12 cellular contexts compared by ENCODE assay signal in genomic region chr10:62183857-62184805, GRCh38.
DNase-seq lines count a peak whose midpoint lies in the region; ATAC-seq lines count a peak whose summit lies in the region.
"Had no signal": no experiment of that assay in that cellular context is flagged by ENCODE, and none has a peak within 500 bp of the region (broad histone marks: within the 10 kb centered on the region; RNA-seq: fewer than 3 reads in every experiment).

No MANE protein-coding gene starts in this region.

- H3K4me3 Mint-ChIP-seq in activated naive CD4-positive, alpha-beta T cell treated with anti-CD3 and anti-CD28 coated beads, Interleukin-2, amount 10 ng/mL, durations not matched to agents 7 days and 5 days: peak overlapping the region; percentile 42
- H3K4me3 Mint-ChIP-seq in activated naive CD4-positive, alpha-beta T cell treated with anti-CD3 and anti-CD28 coated beads, Interleukin-2, amount 50 U/mL, for 24 hours: peak overlapping the region; percentile 69
- H3K4me3 Mint-ChIP-seq in stimulated activated memory B cell treated with anti-CD40 and anti-IgM and Interleukin-4, amounts not matched to agents 10 μg/mL and 1 μg/mL and 100 μg/mL, for 72 hours: no peak overlapping the region

- H3K36me3 ChIP-seq in KOPT-K1 (ENCODE audit: insufficient read depth, low read length): no peaks in the 10 kb centered on the region; the same call in 1 of the 2 replicates

- H3K27ac ChIP-seq in KOPT-K1 (ENCODE audit: low read depth, low read length, poor library complexity, severe bottlenecking): peak overlapping the region; percentile 94
- H3K27ac ChIP-seq: dorsolateral prefrontal cortex, HL-60 had no signal

- H3K27ac Mint-ChIP-seq in activated naive CD4-positive, alpha-beta T cell treated with anti-CD3 and anti-CD28 coated beads, Interleukin-2, amount 10 ng/mL, durations not matched to agents 7 days and 5 days: peak overlapping the region; percentile 97
- peak overlapping the region; percentile 100 for H3K27ac Mint-ChIP-seq in activated naive CD4-positive, alpha-beta T cell treated with anti-CD3 and anti-CD28 coated beads, Interleukin-2, amount 50 U/mL, for 24 hours
- peak overlapping the region; percentile 6 for H3K27ac Mint-ChIP-seq in stimulated activated memory B cell treated with anti-CD40 and anti-IgM and Interleukin-4, amounts not matched to agents 10 μg/mL and 1 μg/mL and 100 μg/mL, for 72 hours

- H3K9me3 Mint-ChIP-seq in activated naive CD4-positive, alpha-beta T cell treated with anti-CD3 and anti-CD28 coated beads, Interleukin-2, amount 10 ng/mL, durations not matched to agents 7 days and 5 days: peaks cover 19% of the 10 kb centered on the region
- H3K9me3 Mint-ChIP-seq in activated naive CD4-positive, alpha-beta T cell treated with anti-CD3 and anti-CD28 coated beads, Interleukin-2, amount 50 U/mL, for 24 hours: peaks cover 15% of the 10 kb centered on the region
- H3K9me3 Mint-ChIP-seq in stimulated activated memory B cell treated with anti-CD40 and anti-IgM and Interleukin-4, amounts not matched to agents 10 μg/mL and 1 μg/mL and 100 μg/mL, for 72 hours: peaks cover 9% of the 10 kb centered on the region

- peaks cover 52% of the 10 kb centered on the region for H3K36me3 Mint-ChIP-seq in activated naive CD4-positive, alpha-beta T cell treated with anti-CD3 and anti-CD28 coated beads, Interleukin-2, amount 10 ng/mL, durations not matched to agents 7 days and 5 days
- H3K36me3 Mint-ChIP-seq in activated naive CD4-positive, alpha-beta T cell treated with anti-CD3 and anti-CD28 coated beads, Interleukin-2, amount 50 U/mL, for 24 hours: peaks cover 10% of the 10 kb centered on the region
- peaks cover 6% of the 10 kb centered on the region for H3K36me3 Mint-ChIP-seq in stimulated activated memory B cell treated with anti-CD40 and anti-IgM and Interleukin-4, amounts not matched to agents 10 μg/mL and 1 μg/mL and 100 μg/mL, for 72 hours

- peak; percentile 35 for DNase-seq in activated naive CD4-positive, alpha-beta T cell treated with anti-CD3 and anti-CD28 coated beads, Interleukin-2, amount 10 ng/mL, durations not matched to agents 7 days and 5 days
- DNase-seq in activated naive CD4-positive, alpha-beta T cell (lab: John Stamatoyannopoulos, UW): no peak
- no peak for DNase-seq in inferior parietal cortex (ENCODE audit: extremely low spot score)
- DNase-seq in activated CD8-positive, alpha-beta memory T cell treated with anti-CD3 and anti-CD28 coated beads, Interleukin-2, amount 50 U/mL, for 48 hours: no peak
- DNase-seq: activated CD4-positive, CD25-positive, alpha-beta regulatory T cell treated with anti-CD3 and anti-CD28 coated beads, Interleukin-2, amount 50 U/mL, for 72 hours; dorsolateral prefrontal cortex; OCI-M1 had no signal

- H3K27me3 Mint-ChIP-seq in activated naive CD4-positive, alpha-beta T cell treated with anti-CD3 and anti-CD28 coated beads, Interleukin-2, amount 10 ng/mL, durations not matched to agents 7 days and 5 days: no peaks in the 10 kb centered on the region
- H3K27me3 Mint-ChIP-seq in activated naive CD4-positive, alpha-beta T cell treated with anti-CD3 and anti-CD28 coated beads, Interleukin-2, amount 50 U/mL, for 24 hours: no peaks in the 10 kb centered on the region
- no peaks in the 10 kb centered on the region for H3K27me3 Mint-ChIP-seq in stimulated activated memory B cell treated with anti-CD40 and anti-IgM and Interleukin-4, amounts not matched to agents 10 μg/mL and 1 μg/mL and 100 μg/mL, for 72 hours

- CTCF ChIA-PET in activated naive CD4-positive, alpha-beta T cell treated with anti-CD3 and anti-CD28 coated beads, Interleukin-2, amount 10 ng/mL, durations not matched to agents 7 days and 5 days (lab: Charles Lee): interaction anchor here (0.7 to 1.8 kb wide), 8 partner anchors 11 to 191 kb away, joined by 3 to 7 read pairs (median 3); no protein-coding TSS in a partner anchor

- peaks cover 10% of the 10 kb centered on the region for H3K9me3 ChIP-seq in KOPT-K1 (ENCODE audit: insufficient read depth, low read length, poor library complexity, severe bottlenecking)

- peaks cover 89% of the 10 kb centered on the region for H3K4me1 Mint-ChIP-seq in activated naive CD4-positive, alpha-beta T cell treated with anti-CD3 and anti-CD28 coated beads, Interleukin-2, amount 10 ng/mL, durations not matched to agents 7 days and 5 days
- H3K4me1 Mint-ChIP-seq in activated naive CD4-positive, alpha-beta T cell treated with anti-CD3 and anti-CD28 coated beads, Interleukin-2, amount 50 U/mL, for 24 hours: peaks cover 85% of the 10 kb centered on the region
- H3K4me1 Mint-ChIP-seq in stimulated activated memory B cell treated with anti-CD40 and anti-IgM and Interleukin-4, amounts not matched to agents 10 μg/mL and 1 μg/mL and 100 μg/mL, for 72 hours: peaks cover 33% of the 10 kb centered on the region

- ATAC-seq in stimulated activated memory B cell treated with anti-CD40 and anti-IgM and Interleukin-4, amounts not matched to agents 10 μg/mL and 1 μg/mL and 100 μg/mL, for 72 hours: no peak
- no peak for ATAC-seq in GM19023 (IDR thresholded peaks at IDR 0.05; ENCODE audit: unreplicated experiment)

Comparison
In these comparisons a context has a peak if more than half of its experiments do, and no peak if none do; other contexts are left out.
1. H3K27ac Mint-ChIP-seq: peak in every context shown above with its lines; median percentile 100 in activated naive CD4-positive, alpha-beta T cell treated with anti-CD3 and anti-CD28 coated beads, Interleukin-2, amount 50 U/mL, for 24 hours; 97 in activated naive CD4-positive, alpha-beta T cell treated with anti-CD3 and anti-CD28 coated beads, Interleukin-2, amount 10 ng/mL, durations not matched to agents 7 days and 5 days; 6 in stimulated activated memory B cell treated with anti-CD40 and anti-IgM and Interleukin-4, amounts not matched to agents 10 μg/mL and 1 μg/mL and 100 μg/mL, for 72 hours.